ENCODE assay signal across 2 cellular contexts in the genomic region with DNA sequence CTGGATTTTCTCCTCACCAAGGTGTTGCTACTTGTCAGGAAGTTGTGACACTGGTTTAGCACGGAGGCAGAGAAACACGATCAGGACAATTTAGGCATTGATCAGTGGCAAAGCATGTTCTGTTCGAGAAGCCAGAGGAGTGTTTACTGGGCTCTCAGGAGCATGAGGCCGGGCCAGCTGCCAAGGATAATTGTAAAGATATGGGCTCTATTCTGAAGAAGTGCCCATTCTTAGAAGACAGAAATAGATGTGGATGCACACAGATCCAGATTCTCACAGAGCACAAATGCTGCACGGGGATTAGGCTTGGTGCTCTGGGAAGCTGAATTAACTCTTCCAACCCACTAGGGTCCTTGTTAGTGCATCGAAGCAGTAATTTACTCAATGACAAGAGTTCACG.
TF ChIP-seq lines count a peak whose summit lies in the region.

No MANE protein-coding gene starts in this region.

TF ChIP-seq in IMR-90, 13 proteins besides CTCF, POLR2A, EP300 and RAD21:
- TF ChIP-seq, protein P1, sequence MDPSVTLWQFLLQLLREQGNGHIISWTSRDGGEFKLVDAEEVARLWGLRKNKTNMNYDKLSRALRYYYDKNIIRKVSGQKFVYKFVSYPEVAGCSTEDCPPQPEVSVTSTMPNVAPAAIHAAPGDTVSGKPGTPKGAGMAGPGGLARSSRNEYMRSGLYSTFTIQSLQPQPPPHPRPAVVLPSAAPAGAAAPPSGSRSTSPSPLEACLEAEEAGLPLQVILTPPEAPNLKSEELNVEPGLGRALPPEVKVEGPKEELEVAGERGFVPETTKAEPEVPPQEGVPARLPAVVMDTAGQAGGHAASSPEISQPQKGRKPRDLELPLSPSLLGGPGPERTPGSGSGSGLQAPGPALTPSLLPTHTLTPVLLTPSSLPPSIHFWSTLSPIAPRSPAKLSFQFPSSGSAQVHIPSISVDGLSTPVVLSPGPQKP (IDR thresholded peaks at IDR 0.05; ENCODE audit: borderline replicate concordance, low read depth, low read length): no peak
- TF ChIP-seq BHLHE40 (IDR thresholded peaks at IDR 0.05; ENCODE audit: low read depth, low read length) (no peak), RCOR1 (IDR thresholded peaks at IDR 0.05; ENCODE audit: insufficient replicate concordance, low read length) (no peak), CEBPB (IDR thresholded peaks at IDR 0.05; ENCODE audit: low read depth, low read length) (no peak), MXI1 (IDR thresholded peaks at IDR 0.05; ENCODE audit: borderline replicate concordance, low read depth, low read length) (no peak), MAZ (IDR thresholded peaks at IDR 0.05; ENCODE audit: borderline replicate concordance, low read depth, low read length) (no peak), NFE2L2 (IDR thresholded peaks at IDR 0.05; ENCODE audit: low read depth, low read length) (no peak), RFX5 (IDR thresholded peaks at IDR 0.05; ENCODE audit: low read depth, low read length) (no peak), SMC3 (IDR thresholded peaks at IDR 0.05; ENCODE audit: low read depth, low read length) (no peak), FOS (IDR thresholded peaks at IDR 0.05; ENCODE audit: low read depth, low read length) (no peak), MAFK (IDR thresholded peaks at IDR 0.05; ENCODE audit: low read depth, low read length) (no peak), CHD1 (IDR thresholded peaks at IDR 0.05; ENCODE audit: low read depth, low read length) (no peak)
- TF ChIP-seq, protein P2, sequence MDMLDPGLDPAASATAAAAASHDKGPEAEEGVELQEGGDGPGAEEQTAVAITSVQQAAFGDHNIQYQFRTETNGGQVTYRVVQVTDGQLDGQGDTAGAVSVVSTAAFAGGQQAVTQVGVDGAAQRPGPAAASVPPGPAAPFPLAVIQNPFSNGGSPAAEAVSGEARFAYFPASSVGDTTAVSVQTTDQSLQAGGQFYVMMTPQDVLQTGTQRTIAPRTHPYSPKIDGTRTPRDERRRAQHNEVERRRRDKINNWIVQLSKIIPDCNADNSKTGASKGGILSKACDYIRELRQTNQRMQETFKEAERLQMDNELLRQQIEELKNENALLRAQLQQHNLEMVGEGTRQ (IDR thresholded peaks at IDR 0.05; ENCODE audit: low read depth, low read length): no peak

TF ChIP-seq in SK-N-SH, 30 proteins besides CTCF, POLR2A, EP300 and RAD21 (continued from another document):
- TF ChIP-seq, protein P2 (IDR thresholded peaks at IDR 0.05; ENCODE audit: borderline replicate concordance, low read depth, low read length): no peak
